9 cellular contexts compared by ENCODE assay signal in genomic region chr17:43779145-43780125, GRCh38. TPM values are rescaled to one million over a fixed set of nuclear protein-coding genes. Genes with fewer than 3 reads are reported as not detected.
DNase-seq lines count a peak whose midpoint lies in the region; ATAC-seq lines count a peak whose summit lies in the region.
"Had no signal": no experiment of that assay in that cellular context is flagged by ENCODE, and none has a peak within 500 bp of the region (broad histone marks: within the 10 kb centered on the region; RNA-seq: fewer than 3 reads in every experiment).

No MANE protein-coding gene starts in this region.

- H3K9me3 ChIP-seq in MG63 (no peaks in the 10 kb centered on the region), right cardiac atrium (ENCODE audit: control insufficient read depth, low read length) (no peaks in the 10 kb centered on the region)

- H3K27me3 ChIP-seq in MG63 (no peaks in the 10 kb centered on the region), right cardiac atrium (ENCODE audit: control insufficient read depth, insufficient read depth) (no peaks in the 10 kb centered on the region)

- ATAC-seq in right cardiac atrium = peak; percentile 11 to 20
- ATAC-seq in HG02610 (IDR thresholded peaks at IDR 0.05; ENCODE audit: unreplicated experiment) = no peak

- DNase-seq in NCI-H82 (lab: John Stamatoyannopoulos, UW) (peak; percentile 74), NCI-H82 treated with DMSO at 0.1 percent for 48 hours (lab: John Stamatoyannopoulos, UW; ENCODE audit: unreplicated experiment) (no peak), MG63 (peak; percentile 41), right cardiac atrium (peak in 1 of 3 donors; percentile 83), skeletal muscle cell (ENCODE audit: low read depth) (no peak), occipital lobe (lab: John Stamatoyannopoulos, UW) (no peak)
- no peak for DNase-seq in activated T-helper 1 cell treated with anti-CD3 and anti-CD28 coated beads, Interleukin-12 subunit alpha, Interleukin-12 subunit beta, Interleukin-2, Interleukin-4 antibody, amounts not matched to agents 30 ng/mL and 10 ng/mL and 1 ng/mL, durations not matched to agents 14 hours and 24 hours and 36 hours (ENCODE audit: low spot score)
- DNase-seq: DND-41 had no signal

- H3K9me3 Mint-ChIP-seq in activated T-helper 1 cell treated with anti-CD3 and anti-CD28 coated beads, Interleukin-12 subunit alpha, Interleukin-12 subunit beta, Interleukin-2, Interleukin-4 antibody, amounts not matched to agents 30 ng/mL and 10 ng/mL and 1 ng/mL, durations not matched to agents 14 hours and 24 hours and 36 hours = no peaks in the 10 kb centered on the region

- H3K4me1 ChIP-seq in right cardiac atrium (ENCODE audit: control insufficient read depth, insufficient read depth, low read length) = peaks cover 13% of the 10 kb centered on the region

- H3K4me3 Mint-ChIP-seq in activated T-helper 1 cell treated with anti-CD3 and anti-CD28 coated beads, Interleukin-12 subunit alpha, Interleukin-12 subunit beta, Interleukin-2, Interleukin-4 antibody, amounts not matched to agents 30 ng/mL and 10 ng/mL and 1 ng/mL, durations not matched to agents 14 hours and 24 hours and 36 hours = peak overlapping the region; percentile 73

- H3K36me3 Mint-ChIP-seq in activated T-helper 1 cell treated with anti-CD3 and anti-CD28 coated beads, Interleukin-12 subunit alpha, Interleukin-12 subunit beta, Interleukin-2, Interleukin-4 antibody, amounts not matched to agents 30 ng/mL and 10 ng/mL and 1 ng/mL, durations not matched to agents 14 hours and 24 hours and 36 hours (ENCODE audit: low read depth) = peaks cover 3% of the 10 kb centered on the region

- peaks cover 14% of the 10 kb centered on the region for H3K36me3 ChIP-seq in MG63

- WGBS in right cardiac atrium = 8% methylated on average over 26 of the region's 26 CpGs

- H3K27ac Mint-ChIP-seq in activated T-helper 1 cell treated with anti-CD3 and anti-CD28 coated beads, Interleukin-12 subunit alpha, Interleukin-12 subunit beta, Interleukin-2, Interleukin-4 antibody, amounts not matched to agents 30 ng/mL and 10 ng/mL and 1 ng/mL, durations not matched to agents 14 hours and 24 hours and 36 hours = no peak overlapping the region

- H3K27me3 Mint-ChIP-seq in activated T-helper 1 cell treated with anti-CD3 and anti-CD28 coated beads, Interleukin-12 subunit alpha, Interleukin-12 subunit beta, Interleukin-2, Interleukin-4 antibody, amounts not matched to agents 30 ng/mL and 10 ng/mL and 1 ng/mL, durations not matched to agents 14 hours and 24 hours and 36 hours (ENCODE audit: insufficient read depth) = peaks cover 32% of the 10 kb centered on the region

- intact Hi-C loops in activated T-helper 1 cell treated with anti-CD3 and anti-CD28 coated beads, Interleukin-12 subunit alpha, Interleukin-12 subunit beta, Interleukin-2, Interleukin-4 antibody, amounts not matched to agents 30 ng/mL and 10 ng/mL and 1 ng/mL, durations not matched to agents 14 hours and 24 hours and 36 hours (cut with micrococcal nuclease) = loop anchor here (1.0 kb wide), 1 partner anchor 67 kb away; no protein-coding TSS in a partner anchor
- intact Hi-C loops in right cardiac atrium (cut with DNase I) = loop anchor here in 1 of 4 donors (5.0 kb wide), 1 partner anchor 53 kb away; the partner anchor contains the start of gene MPP3

- peak overlapping the region; percentile 99 for H3K27ac ChIP-seq in right cardiac atrium (ENCODE audit: low read length)

- H3K4me3 ChIP-seq in MG63 = peak overlapping the region; percentile 77
- peak overlapping the region; percentile 94 for H3K4me3 ChIP-seq in right cardiac atrium (ENCODE audit: low read length)
- peak overlapping the region; percentile 85 for H3K4me3 ChIP-seq in skeletal muscle cell (ENCODE audit: low read depth, low read length)

- peaks cover 7% of the 10 kb centered on the region for H3K4me1 Mint-ChIP-seq in activated T-helper 1 cell treated with anti-CD3 and anti-CD28 coated beads, Interleukin-12 subunit alpha, Interleukin-12 subunit beta, Interleukin-2, Interleukin-4 antibody, amounts not matched to agents 30 ng/mL and 10 ng/mL and 1 ng/mL, durations not matched to agents 14 hours and 24 hours and 36 hours (ENCODE audit: low read depth)

RNA-seq across cellular contexts. Expression of gene DUSP3, which starts 0.7 kb away (rescaled TPM):
- total RNA-seq in MG63 (2014; rRNA removed; shearing (Covaris generic); ENCODE audit: low replicate concordance) = 13.6 and 37.9 TPM in 2 replicates
- total RNA-seq in activated T-helper 1 cell treated with anti-CD3 and anti-CD28 coated beads, Interleukin-12 subunit alpha, Interleukin-12 subunit beta, Interleukin-2, Interleukin-4 antibody, amounts not matched to agents 30 ng/mL and 10 ng/mL and 1 ng/mL, durations not matched to agents 14 hours and 24 hours and 36 hours = 11.7 and 12.0 TPM in 2 replicates
- total RNA-seq in right cardiac atrium = 100 to 1,000 TPM; 144 to 180 (median 154) TPM
- 137 TPM for polyA plus RNA-seq in right cardiac atrium
- total RNA-seq in occipital lobe = 38.2 TPM

RNA-seq across cellular contexts. Expression of gene CFAP97D1, which starts 0.8 kb away (rescaled TPM):
- total RNA-seq in MG63 (2014; rRNA removed; shearing (Covaris generic); ENCODE audit: low replicate concordance) = not detected in 2 replicates
- not detected in 2 replicates for total RNA-seq in activated T-helper 1 cell treated with anti-CD3 and anti-CD28 coated beads, Interleukin-12 subunit alpha, Interleukin-12 subunit beta, Interleukin-2, Interleukin-4 antibody, amounts not matched to agents 30 ng/mL and 10 ng/mL and 1 ng/mL, durations not matched to agents 14 hours and 24 hours and 36 hours
- total RNA-seq in right cardiac atrium (under 1 TPM in 1 of 4 donors, not detected in 3; 0.28 TPM), occipital lobe (not detected)
- 0.02 TPM for polyA plus RNA-seq in right cardiac atrium

RNA-seq across cellular contexts. Expression of gene SOST, which starts 20.8 kb away (rescaled TPM):
- total RNA-seq in MG63 (2014; rRNA removed; shearing (Covaris generic); ENCODE audit: low replicate concordance) = not detected in 2 replicates
- not detected in 2 replicates for total RNA-seq in activated T-helper 1 cell treated with anti-CD3 and anti-CD28 coated beads, Interleukin-12 subunit alpha, Interleukin-12 subunit beta, Interleukin-2, Interleukin-4 antibody, amounts not matched to agents 30 ng/mL and 10 ng/mL and 1 ng/mL, durations not matched to agents 14 hours and 24 hours and 36 hours
- total RNA-seq in right cardiac atrium (1 to 10 TPM in 1 of 4 donors, under 1 TPM in 2, not detected in 1; 0.29 to 2.0 (median 0.34) TPM), occipital lobe (not detected)
- polyA plus RNA-seq in right cardiac atrium = 1.6 TPM

RNA-seq across cellular contexts. Expression of gene MPP3, which starts 53.5 kb away (rescaled TPM):
- 3.9 and 4.4 TPM in 2 replicates for total RNA-seq in MG63 (2014; rRNA removed; shearing (Covaris generic); ENCODE audit: low replicate concordance)
- total RNA-seq in activated T-helper 1 cell treated with anti-CD3 and anti-CD28 coated beads, Interleukin-12 subunit alpha, Interleukin-12 subunit beta, Interleukin-2, Interleukin-4 antibody, amounts not matched to agents 30 ng/mL and 10 ng/mL and 1 ng/mL, durations not matched to agents 14 hours and 24 hours and 36 hours = 0.22 and 0.47 TPM in 2 replicates
- total RNA-seq in right cardiac atrium (10 to 100 TPM; 42.1 to 77.4 (median 61.5) TPM), occipital lobe (27.1 TPM)
- polyA plus RNA-seq in right cardiac atrium = 46.1 TPM

Comparison
In these comparisons a context has a peak if more than half of its experiments do, and no peak if none do; other contexts are left out.
1. DNase-seq: peak in NCI-H82 (single experiment) and MG63 (single experiment); none in NCI-H82 treated with DMSO at 0.1 percent for 48 hours (single experiment), activated T-helper 1 cell treated with anti-CD3 and anti-CD28 coated beads, Interleukin-12 subunit alpha, Interleukin-12 subunit beta, Interleukin-2, Interleukin-4 antibody, amounts not matched to agents 30 ng/mL and 10 ng/mL and 1 ng/mL, durations not matched to agents 14 hours and 24 hours and 36 hours (single experiment), skeletal muscle cell (single experiment) and occipital lobe (single experiment).
2. Peak in every context shown above with its lines, with median percentiles within 50 percentile points of each other: H3K4me3 ChIP-seq.